In genomic region chr16:58507963-58508670, GRCh38 we compare ENCODE assay signal across 24 cellular contexts. TPM values are rescaled to one million over a fixed set of nuclear protein-coding genes. Genes with fewer than 3 reads are reported as not detected.
"Had no signal": no experiment of that assay in that cellular context is flagged by ENCODE, and none has a peak within 500 bp of the region (broad histone marks: within the 10 kb centered on the region; RNA-seq: fewer than 3 reads in every experiment).

No MANE protein-coding gene starts in this region.

- H3K27ac Mint-ChIP-seq: activated naive CD4-positive, alpha-beta T cell treated with anti-CD3 and anti-CD28 coated beads, Interleukin-2, amount 50 U/mL, for 72 hours; activated T-helper 17 cell treated with anti-CD3 and anti-CD28 coated beads, Interleukin-2, amount 50 U/mL, for 72 hours; dendritic cell treated with granulocyte-macrophage colony-stimulating factor and Interleukin-4, amounts not matched to agents 40 ng/mL and 50 ng/mL, for 4 days; memory B cell; natural killer cell; progenitor cell of endocrine pancreas had no signal

- H3K27me3 ChIP-seq: breast epithelium, foreskin keratinocyte, heart right ventricle, right lobe of liver, uterus had no signal

- H3K4me3 Mint-ChIP-seq: activated T-cell treated with anti-CD3 and anti-CD28 coated beads, Interleukin-2, amount 50 U/mL, for 4 hours; activated T-helper 17 cell treated with anti-CD3 and anti-CD28 coated beads, Interleukin-2, amount 50 U/mL, for 72 hours; dendritic cell treated with granulocyte-macrophage colony-stimulating factor and Interleukin-4, amounts not matched to agents 40 ng/mL and 50 ng/mL, for 4 days; endodermal cell; memory B cell; natural killer cell; type B pancreatic cell had no signal

- H3K4me3 ChIP-seq: breast epithelium, esophagus muscularis mucosa, heart right ventricle, right lobe of liver, skin epidermis, uterus had no signal

- H3K36me3 ChIP-seq: breast epithelium, right lobe of liver, uterus had no signal

- H3K9me3 ChIP-seq: breast epithelium, esophagus muscularis mucosa, heart right ventricle, right lobe of liver, uterus had no signal

- H3K27ac ChIP-seq: breast epithelium, esophagus muscularis mucosa, foreskin keratinocyte, heart right ventricle, right lobe of liver, skin epidermis, uterus had no signal

- ATAC-seq: activated naive CD4-positive, alpha-beta T cell treated with anti-CD3 and anti-CD28 coated beads, Interleukin-2, amount 50 U/mL, for 72 hours; activated T-cell treated with anti-CD3 and anti-CD28 coated beads, Interleukin-2, amount 50 U/mL, for 4 hours; activated T-helper 17 cell treated with anti-CD3 and anti-CD28 coated beads, Interleukin-2, amount 50 U/mL, for 72 hours; foreskin keratinocyte; heart right ventricle; natural killer cell; SK-N-SH treated with all-trans-retinoic acid at 6 μM for 48 hours; stimulated activated naive CD8-positive, alpha-beta T cell treated with anti-CD3 and anti-CD28 coated beads, Interleukin-15, Interleukin-2, amounts not matched to agents 100 U/mL and 50 U/mL, for 24 hours had no signal

- DNase-seq: activated CD4-positive, alpha-beta T cell treated with anti-CD3 and anti-CD28 coated beads, Interleukin-2, amount 50 U/mL, for 1 hour; activated naive CD4-positive, alpha-beta T cell; activated T-cell treated with anti-CD3 and anti-CD28 coated beads, Interleukin-2, amount 50 U/mL, for 4 hours; central memory CD4-positive, alpha-beta T cell; foreskin keratinocyte; heart right ventricle; natural killer cell; stimulated activated CD4-positive, alpha-beta T cell treated with anti-CD3 and anti-CD28 coated beads, Interleukin-12 subunit alpha, Interleukin-12 subunit beta, amount 100 ng/mL, for 4 hours; stimulated activated CD4-positive, alpha-beta T cell treated with anti-CD3 and anti-CD28 coated beads, Interleukin-4, amount 100 ng/mL, for 1 hour; stimulated activated naive CD8-positive, alpha-beta T cell treated with anti-CD3 and anti-CD28 coated beads, Interleukin-15, Interleukin-2, amounts not matched to agents 100 U/mL and 50 U/mL, for 24 hours; T-helper 2 cell; uterus had no signal

- H3K36me3 Mint-ChIP-seq: activated naive CD4-positive, alpha-beta T cell treated with anti-CD3 and anti-CD28 coated beads, Interleukin-2, amount 50 U/mL, for 72 hours; memory B cell; natural killer cell; type B pancreatic cell had no signal

- H3K4me1 Mint-ChIP-seq: endodermal cell, natural killer cell had no signal

- H3K9me3 Mint-ChIP-seq: activated naive CD4-positive, alpha-beta T cell treated with anti-CD3 and anti-CD28 coated beads, Interleukin-2, amount 50 U/mL, for 72 hours; activated T-cell treated with anti-CD3 and anti-CD28 coated beads, Interleukin-2, amount 50 U/mL, for 4 hours; activated T-helper 17 cell treated with anti-CD3 and anti-CD28 coated beads, Interleukin-2, amount 50 U/mL, for 72 hours; dendritic cell treated with granulocyte-macrophage colony-stimulating factor and Interleukin-4, amounts not matched to agents 40 ng/mL and 50 ng/mL, for 4 days; endodermal cell; memory B cell; natural killer cell; type B pancreatic cell had no signal

- H3K4me1 ChIP-seq: breast epithelium, foreskin keratinocyte, right lobe of liver, uterus had no signal

- H3K27me3 Mint-ChIP-seq: activated T-helper 17 cell treated with anti-CD3 and anti-CD28 coated beads, Interleukin-2, amount 50 U/mL, for 72 hours; progenitor cell of endocrine pancreas; type B pancreatic cell had no signal

RNA-seq across cellular contexts. Expression of gene NDRG4, which starts 8.2 kb away (rescaled TPM):
- total RNA-seq: natural killer cell had no signal
